In genomic region chr13:41568990-41569387, GRCh38 we compare ENCODE assay signal across 1 cellular context.
TF ChIP-seq lines count a peak whose summit lies in the region.

No MANE protein-coding gene starts in this region.

TF ChIP-seq in H1, 55 proteins besides CTCF, POLR2A, EP300 and RAD21 (continued from another document):
- TF ChIP-seq MAFK (IDR thresholded peaks at IDR 0.05; ENCODE audit: low read depth, low read length) (no peak), SP1 (IDR thresholded peaks at IDR 0.05; ENCODE audit: low read depth, low read length) (no peak), NANOG (IDR thresholded peaks at IDR 0.05; ENCODE audit: insufficient read depth, low read depth, low read length, poor library complexity, severe bottlenecking) (no peak), TCF12 (IDR thresholded peaks at IDR 0.05; ENCODE audit: low read depth, low read length) (no peak)
TF ChIP-seq in H1: peak in this region for 0.
